In the genomic region with DNA sequence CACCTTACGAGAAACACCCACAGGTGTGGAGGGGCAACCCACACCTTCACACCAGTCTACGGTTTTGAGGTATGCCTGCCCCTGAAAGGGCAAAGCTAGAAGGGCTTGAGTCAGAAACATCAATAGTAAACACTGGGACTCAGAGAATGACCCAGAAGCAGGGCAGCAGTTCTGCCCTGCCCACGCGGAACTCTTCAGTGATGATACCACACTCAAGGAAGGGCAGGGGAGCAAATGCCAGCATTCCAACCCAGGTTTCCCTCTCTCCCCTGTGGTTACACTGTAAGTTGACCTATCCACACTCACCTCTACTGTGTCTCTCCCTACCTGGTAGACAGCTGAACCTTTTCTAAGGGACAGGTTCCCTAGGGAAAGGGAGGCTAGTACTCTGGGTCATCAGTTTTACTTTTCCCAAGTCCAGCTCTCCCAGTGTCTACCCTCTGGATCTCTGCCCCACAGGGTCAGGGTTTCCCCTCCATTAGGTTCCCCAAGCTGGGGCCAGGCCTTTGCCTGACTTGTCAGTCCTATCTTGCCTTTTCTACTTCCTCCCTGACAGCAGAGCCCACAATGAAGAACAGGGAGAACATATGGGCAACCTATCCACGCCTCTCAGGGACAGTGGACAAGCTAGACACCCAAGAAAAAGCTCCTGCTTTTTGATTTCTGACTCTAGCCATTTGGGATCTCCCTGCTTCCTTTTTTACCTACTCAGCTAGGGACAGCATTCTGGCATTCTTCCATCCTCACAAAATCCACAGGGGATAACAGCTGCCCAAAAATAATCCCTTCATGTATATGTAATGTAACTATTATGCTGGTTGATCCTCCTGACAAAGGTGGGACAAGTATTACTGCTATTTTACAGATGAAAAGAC, we compare ENCODE assay signal across 1 cellular context.
TF ChIP-seq lines count a peak whose summit lies in the region.

No MANE protein-coding gene starts in this region.

TF ChIP-seq in IMR-90, 13 proteins besides CTCF, POLR2A, EP300 and RAD21:
- TF ChIP-seq SMC3 (IDR thresholded peaks at IDR 0.05; ENCODE audit: low read depth, low read length) (no peak), FOS (IDR thresholded peaks at IDR 0.05; ENCODE audit: low read depth, low read length) (no peak), CHD1 (IDR thresholded peaks at IDR 0.05; ENCODE audit: low read depth, low read length) (no peak), MXI1 (IDR thresholded peaks at IDR 0.05; ENCODE audit: borderline replicate concordance, low read depth, low read length) (no peak), BHLHE40 (IDR thresholded peaks at IDR 0.05; ENCODE audit: low read depth, low read length) (no peak), MAFK (IDR thresholded peaks at IDR 0.05; ENCODE audit: low read depth, low read length) (no peak), RCOR1 (IDR thresholded peaks at IDR 0.05; ENCODE audit: insufficient replicate concordance, low read length) (no peak), CEBPB (IDR thresholded peaks at IDR 0.05; ENCODE audit: low read depth, low read length) (no peak), MAZ (IDR thresholded peaks at IDR 0.05; ENCODE audit: borderline replicate concordance, low read depth, low read length) (no peak), RFX5 (IDR thresholded peaks at IDR 0.05; ENCODE audit: low read depth, low read length) (no peak), NFE2L2 (IDR thresholded peaks at IDR 0.05; ENCODE audit: low read depth, low read length) (no peak)
- TF ChIP-seq, protein P1, sequence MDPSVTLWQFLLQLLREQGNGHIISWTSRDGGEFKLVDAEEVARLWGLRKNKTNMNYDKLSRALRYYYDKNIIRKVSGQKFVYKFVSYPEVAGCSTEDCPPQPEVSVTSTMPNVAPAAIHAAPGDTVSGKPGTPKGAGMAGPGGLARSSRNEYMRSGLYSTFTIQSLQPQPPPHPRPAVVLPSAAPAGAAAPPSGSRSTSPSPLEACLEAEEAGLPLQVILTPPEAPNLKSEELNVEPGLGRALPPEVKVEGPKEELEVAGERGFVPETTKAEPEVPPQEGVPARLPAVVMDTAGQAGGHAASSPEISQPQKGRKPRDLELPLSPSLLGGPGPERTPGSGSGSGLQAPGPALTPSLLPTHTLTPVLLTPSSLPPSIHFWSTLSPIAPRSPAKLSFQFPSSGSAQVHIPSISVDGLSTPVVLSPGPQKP (IDR thresholded peaks at IDR 0.05; ENCODE audit: borderline replicate concordance, low read depth, low read length), result no peak
- TF ChIP-seq, protein P2, sequence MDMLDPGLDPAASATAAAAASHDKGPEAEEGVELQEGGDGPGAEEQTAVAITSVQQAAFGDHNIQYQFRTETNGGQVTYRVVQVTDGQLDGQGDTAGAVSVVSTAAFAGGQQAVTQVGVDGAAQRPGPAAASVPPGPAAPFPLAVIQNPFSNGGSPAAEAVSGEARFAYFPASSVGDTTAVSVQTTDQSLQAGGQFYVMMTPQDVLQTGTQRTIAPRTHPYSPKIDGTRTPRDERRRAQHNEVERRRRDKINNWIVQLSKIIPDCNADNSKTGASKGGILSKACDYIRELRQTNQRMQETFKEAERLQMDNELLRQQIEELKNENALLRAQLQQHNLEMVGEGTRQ (IDR thresholded peaks at IDR 0.05; ENCODE audit: low read depth, low read length), result no peak
